Comparison of ENCODE assay signal across 8 cellular contexts in the genomic region with DNA sequence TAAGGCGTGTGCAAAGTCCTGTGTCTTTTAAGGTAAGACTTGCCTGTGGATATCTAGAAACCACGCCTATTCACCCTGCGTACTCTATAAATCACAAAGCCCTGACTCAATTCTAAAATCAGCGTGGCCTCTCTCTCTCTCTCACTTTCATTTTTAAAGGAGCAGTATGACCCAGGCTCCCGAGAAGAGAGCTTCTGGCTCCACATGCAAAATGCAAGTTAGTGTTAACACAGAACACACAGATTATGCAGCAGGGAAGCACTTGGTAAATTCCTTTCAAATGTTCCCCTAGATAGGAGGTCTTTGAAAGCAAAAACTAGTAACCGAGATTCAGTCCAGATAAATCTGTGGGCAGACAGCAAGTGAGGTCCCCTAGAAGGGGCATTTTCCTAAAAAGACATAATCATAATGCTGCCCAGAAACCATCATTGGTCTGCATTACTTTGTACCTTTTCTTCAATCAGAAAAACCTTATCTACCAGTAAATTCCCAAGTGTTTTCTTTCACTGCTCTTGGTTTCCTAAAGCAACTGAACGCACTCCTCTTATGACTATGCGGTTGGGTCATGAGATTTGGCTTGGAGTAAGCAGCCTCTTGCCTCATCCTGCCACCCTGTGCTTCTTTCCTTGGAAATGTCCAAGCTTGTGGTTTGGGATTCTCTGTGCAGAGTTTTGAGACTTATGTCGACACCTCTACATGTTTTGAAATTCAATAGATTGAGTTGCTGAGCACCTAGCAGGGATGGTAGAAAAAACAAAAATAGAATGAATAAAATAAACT. TPM values are rescaled to one million over a fixed set of nuclear protein-coding genes. Genes with fewer than 3 reads are reported as not detected.
DNase-seq lines count a peak whose midpoint lies in the region; ATAC-seq and TF ChIP-seq lines count a peak whose summit lies in the region.

No MANE protein-coding gene starts in this region.

- H3K36me3 ChIP-seq in Panc1 (ENCODE audit: control insufficient read depth, insufficient read depth, low read length) (no peaks in the 10 kb centered on the region), mesodermal cell (ENCODE audit: control insufficient read depth, insufficient read depth, low read length) (no peaks in the 10 kb centered on the region), thoracic aorta (no peaks in the 10 kb centered on the region)

- peaks cover 4 to 8% of the 10 kb centered on the region in 2 donors for H3K4me1 Mint-ChIP-seq in natural killer cell treated with Interleukin-12 subunit alpha and Interleukin-12 subunit beta and Interleukin-15 and Interleukin-18, amount 100 ng/mL, for 72 hours (ENCODE audit: low read depth in 2 of 2)
- H3K4me1 Mint-ChIP-seq in natural killer cell = peaks cover 6 to 10% of the 10 kb centered on the region in 2 donors

- no peak overlapping the region for H3K27ac Mint-ChIP-seq in natural killer cell treated with Interleukin-12 subunit alpha and Interleukin-12 subunit beta and Interleukin-15 and Interleukin-18, amount 100 ng/mL, for 72 hours
- H3K27ac Mint-ChIP-seq in natural killer cell = no peak overlapping the region

- no peaks in the 10 kb centered on the region for H3K36me3 Mint-ChIP-seq in natural killer cell treated with Interleukin-12 subunit alpha and Interleukin-12 subunit beta and Interleukin-15 and Interleukin-18, amount 100 ng/mL, for 72 hours
- H3K36me3 Mint-ChIP-seq in natural killer cell = no peaks in the 10 kb centered on the region

- H3K4me3 ChIP-seq in Panc1 (ENCODE audit: low read depth in 2 of 2, low read length in 2 of 2) (peak overlapping the region; percentile 16 to 37; a peak in 3 of 4 replicates), mesodermal cell (ENCODE audit: extremely low read depth, insufficient read depth, low read length, poor library complexity, severe bottlenecking) (no peak overlapping the region), thoracic aorta (peak overlapping the region; percentile 69)

- H3K27ac ChIP-seq in Panc1 (ENCODE audit: low read length) (peak overlapping the region; percentile 29), mesodermal cell (ENCODE audit: low read depth, low read length, severe bottlenecking) (peak overlapping the region; percentile 50), thoracic aorta (peak overlapping the region; percentile 57 to 63)

- no peaks in the 10 kb centered on the region for H3K9me3 ChIP-seq in Panc1 (ENCODE audit: control insufficient read depth, insufficient read depth, low read depth, low read length)
- H3K9me3 ChIP-seq in mesodermal cell (ENCODE audit: control insufficient read depth, low read length) = peaks cover 5% of the 10 kb centered on the region
- H3K9me3 ChIP-seq in thoracic aorta = no peaks in the 10 kb centered on the region

- H3K27me3 ChIP-seq in Panc1 (ENCODE audit: control insufficient read depth, insufficient read depth, low read length) (no peaks in the 10 kb centered on the region), thoracic aorta (replicated peaks; ENCODE audit: insufficient read depth) (no peaks in the 10 kb centered on the region)

- ATAC-seq in natural killer cell treated with Interleukin-12 subunit alpha and Interleukin-12 subunit beta and Interleukin-15 and Interleukin-18, amount 100 ng/mL, for 72 hours = peak; percentile 83 to 88
- ATAC-seq in natural killer cell (no peak), HG02798 (IDR thresholded peaks at IDR 0.05; ENCODE audit: poor library complexity, unreplicated experiment) (peak; percentile 99), Panc1 (peak; percentile 76), thoracic aorta (ENCODE audit: insufficient number of reproducible peaks, low FRiP score, low read depth) (peak; percentile 88)

- H3K27me3 Mint-ChIP-seq in natural killer cell treated with Interleukin-12 subunit alpha and Interleukin-12 subunit beta and Interleukin-15 and Interleukin-18, amount 100 ng/mL, for 72 hours = peaks cover 0 to 5% of the 10 kb centered on the region in 2 donors
- H3K27me3 Mint-ChIP-seq in natural killer cell (ENCODE audit: low read depth in 2 of 2) = no peaks in the 10 kb centered on the region

- H3K4me1 ChIP-seq in Panc1 (ENCODE audit: control insufficient read depth, insufficient read depth, low read length) (peaks cover 3% of the 10 kb centered on the region; the same call in 1 of the 2 replicates), mesodermal cell (ENCODE audit: control insufficient read depth, insufficient read depth, low read length, poor library complexity, severe bottlenecking) (peaks cover 15% of the 10 kb centered on the region), thoracic aorta (ENCODE audit: control insufficient read depth in 1 of 2, low read depth in 2 of 2) (peaks cover 10 to 16% of the 10 kb centered on the region in 2 donors)

- in situ Hi-C loops in Panc1 (cut with HindIII; ENCODE audit: low pct_unique_long_range_greater_than_20kb, low sequenced_read_pairs) = no loop called here

- no TSS peak for BruUV-seq in Panc1 (replicated peaks; lab: Mats Ljungman, UMichigan)

- DNase-seq in natural killer cell treated with Interleukin-12 subunit alpha and Interleukin-12 subunit beta and Interleukin-15 and Interleukin-18, amount 100 ng/mL, for 72 hours (ENCODE audit: low spot score) = no peak
- DNase-seq in natural killer cell (no peak), Panc1 (ENCODE audit: low read depth, low spot score) (no peak), dermis blood vessel endothelial cell (peak; percentile 65), thoracic aorta (ENCODE audit: low spot score) (peak; percentile 4), NCI-H510A (lab: John Stamatoyannopoulos, UW) (no peak)

- no peaks in the 10 kb centered on the region for H3K9me3 Mint-ChIP-seq in natural killer cell treated with Interleukin-12 subunit alpha and Interleukin-12 subunit beta and Interleukin-15 and Interleukin-18, amount 100 ng/mL, for 72 hours
- no peaks in the 10 kb centered on the region for H3K9me3 Mint-ChIP-seq in natural killer cell

- 70 to 77% methylated on average over 6 to 8 of the region's 9 CpGs for WGBS in mesodermal cell (ENCODE audit: insufficient coverage in 2 of 2), 2 experiments

- POLR2A ChIA-PET in Panc1 (lab: Charles Lee) = no interaction called here

- TF ChIP-seq CTCF in natural killer cell (IDR thresholded peaks at IDR 0.05) (no peak), Panc1 (IDR thresholded peaks at IDR 0.05) (no peak), thoracic aorta (IDR thresholded peaks at IDR 0.05) (no peak)

- intact Hi-C loops in natural killer cell (cut with micrococcal nuclease) = no loop called here
- intact Hi-C loops in Panc1 (cut with micrococcal nuclease; ENCODE audit: unreplicated experiment) = no loop called here

- H3K4me3 Mint-ChIP-seq in natural killer cell treated with Interleukin-12 subunit alpha and Interleukin-12 subunit beta and Interleukin-15 and Interleukin-18, amount 100 ng/mL, for 72 hours = no peak overlapping the region
- H3K4me3 Mint-ChIP-seq in natural killer cell = no peak overlapping the region

- CTCF ChIA-PET in Panc1 (lab: Charles Lee) = no interaction called here

RNA-seq across cellular contexts. Expression of a gene that starts 31.7 kb away (rescaled TPM):
- under 1 TPM; 0.29 to 0.42 TPM for total RNA-seq in natural killer cell treated with Interleukin-12 subunit alpha and Interleukin-12 subunit beta and Interleukin-15 and Interleukin-18, amount 100 ng/mL, for 72 hours
- total RNA-seq in natural killer cell (1 to 10 TPM in 1 of 3 donors, under 1 TPM in 1, not detected in 1; 0.14 to 2.5 TPM), Panc1 (2021; ENCODE audit: unreplicated experiment) (1.5 TPM), dermis blood vessel endothelial cell (2.7 and 11.6 TPM in 2 replicates), thoracic aorta (1 to 10 TPM; 2.0 to 5.0 TPM)
- polyA plus RNA-seq in Panc1 (2012; ENCODE audit: insufficient read length) = 0.99 TPM
- polyA plus RNA-seq in mesodermal cell (2013, experiment 1 of 2) = 4.9 TPM
- polyA plus RNA-seq in mesodermal cell (2013, experiment 2 of 2) = 3.7 TPM

Comparison
In these comparisons a context has a peak if more than half of its experiments do, and no peak if none do; other contexts are left out.
1. ATAC-seq: peak in natural killer cell treated with Interleukin-12 subunit alpha and Interleukin-12 subunit beta and Interleukin-15 and Interleukin-18, amount 100 ng/mL, for 72 hours (2 of 2), HG02798 (single experiment), Panc1 (single experiment) and thoracic aorta (single experiment); none in natural killer cell (0 of 3).
2. DNase-seq: peak in dermis blood vessel endothelial cell (single experiment) and thoracic aorta (single experiment); none in natural killer cell treated with Interleukin-12 subunit alpha and Interleukin-12 subunit beta and Interleukin-15 and Interleukin-18, amount 100 ng/mL, for 72 hours (single experiment), natural killer cell (single experiment), Panc1 (single experiment) and NCI-H510A (single experiment).
3. Peak in every context shown above with its lines, with median percentiles within 50 percentile points of each other: H3K27ac ChIP-seq.